Comparison of ENCODE assay signal across 11 cellular contexts in the genomic region with DNA sequence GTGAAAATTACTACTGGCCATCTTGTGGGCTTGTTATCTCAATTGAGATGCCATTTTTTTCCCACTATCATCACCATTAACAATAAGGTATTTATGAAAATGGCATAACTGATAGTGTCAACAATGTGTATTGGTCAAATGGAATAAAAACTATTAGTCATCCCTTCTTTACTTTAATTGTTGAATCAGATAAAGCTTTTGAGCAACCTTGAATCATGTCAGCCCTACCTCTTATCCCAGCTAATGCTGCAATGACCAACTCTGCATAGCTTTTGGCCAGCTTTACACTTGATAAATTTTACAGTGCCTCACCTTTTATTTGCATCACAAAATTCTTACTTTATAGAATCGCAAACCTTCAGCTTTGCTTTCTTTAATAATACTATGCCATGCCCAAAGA.
"Had no signal": no experiment of that assay in that cellular context is flagged by ENCODE, and none has a peak within 500 bp of the region (broad histone marks: within the 10 kb centered on the region; RNA-seq: fewer than 3 reads in every experiment).

No MANE protein-coding gene starts in this region.

- FAIRE-seq: H1, H54 had no signal

- H2AFZ ChIP-seq: GM23248, GM23338 had no signal

- H3K4me1 ChIP-seq: HAP-1 had no signal

- DNase-seq: GM23248, GOT3, H7, H9, HCEC 1CT, HFFc6 had no signal

- ATAC-seq: GM23338, HCT116 had no signal

- H3K36me3 ChIP-seq: HAP-1 had no signal

- H3K4me2 ChIP-seq: GM23338 had no signal

- H3K9me3 ChIP-seq: HAP-1 had no signal

- H3K4me3 ChIP-seq: GM23248, GM23338, HAP-1 had no signal

- H3K9ac ChIP-seq: GM23248 had no signal

- H3K27ac ChIP-seq: GM23248 had no signal
